In genomic region chr7:144074374-144074773, GRCh38 we compare ENCODE assay signal across 30 cellular contexts. TPM values are rescaled to one million over a fixed set of nuclear protein-coding genes. Genes with fewer than 3 reads are reported as not detected.
"Had no signal": no experiment of that assay in that cellular context is flagged by ENCODE, and none has a peak within 500 bp of the region (broad histone marks: within the 10 kb centered on the region; RNA-seq: fewer than 3 reads in every experiment).

No MANE protein-coding gene starts in this region.

- H3K4me2 ChIP-seq: smooth muscle cell had no signal

- H3K4me3 ChIP-seq: ascending aorta, left lung, lung, sigmoid colon, smooth muscle cell, testis, vagina had no signal

- H3K27ac ChIP-seq: ascending aorta, brain microvascular endothelial cell, left lung, sigmoid colon, testis, vagina had no signal

- H3K9me3 ChIP-seq: ascending aorta, left lung, sigmoid colon, testis, vagina had no signal

- H3K4me1 ChIP-seq: ascending aorta, left lung, sigmoid colon, testis, vagina had no signal

- H3K27me3 ChIP-seq: ascending aorta, brain microvascular endothelial cell, left lung, sigmoid colon, testis, vagina had no signal

- DNase-seq: activated CD4-positive, alpha-beta T cell treated with anti-CD3 and anti-CD28 coated beads for 1 hour; activated CD4-positive, alpha-beta T cell treated with anti-CD3 and anti-CD28 coated beads, Interleukin-2, amount 50 U/mL, for 1 hour; activated CD8-positive, alpha-beta T cell treated with anti-CD3 and anti-CD28 coated beads, Interleukin-2, amount 10 ng/mL, durations not matched to agents 7 days and 5 days; activated gamma-delta T cell treated with Interleukin-2 at 50 U/mL for 16 hours; activated T-cell treated with anti-CD3 and anti-CD28 coated beads, Interleukin-2, amount 50 U/mL, for 1 hour; brain microvascular endothelial cell; caudate nucleus; effector memory CD4-positive, alpha-beta T cell; hippocampal formation; kidney glomerular epithelial cell; left lung; naive B cell; posterior cingulate gyrus; sigmoid colon; stimulated activated CD4-positive, alpha-beta T cell treated with anti-CD3 and anti-CD28 coated beads, Interleukin-15, amount 100 ng/mL, for 24 hours; stimulated activated naive B cell treated with anti-CD40 and anti-IgM and Interleukin-4, amounts not matched to agents 10 μg/mL and 1 μg/mL and 100 μg/mL, for 72 hours; testis had no signal

- H3K36me3 ChIP-seq: ascending aorta, brain microvascular endothelial cell, left lung, sigmoid colon, vagina had no signal

- ATAC-seq: activated CD8-positive, alpha-beta T cell treated with anti-CD3 and anti-CD28 coated beads, Interleukin-2, amount 10 ng/mL, durations not matched to agents 7 days and 5 days; esophagus mucosa; left lung; stimulated activated naive B cell treated with anti-CD40 and anti-IgM and Interleukin-4, amounts not matched to agents 10 μg/mL and 1 μg/mL and 100 μg/mL, for 72 hours had no signal

- FAIRE-seq: endothelial cell of umbilical vein, frontal cortex had no signal

RNA-seq across cellular contexts. Expression of gene OR2A25, which starts 4.8 kb away (rescaled TPM):
- total RNA-seq: activated CD8-positive, alpha-beta T cell treated with anti-CD3 and anti-CD28 coated beads, Interleukin-2, amount 10 ng/mL, durations not matched to agents 7 days and 5 days; ascending aorta; dermis microvascular lymphatic vessel endothelial cell; endothelial cell of umbilical vein; esophagus mucosa; frontal cortex; left lung; lung; mesenteric fat pad; mucosa of gallbladder; omental fat pad; renal cortical epithelial cell; sigmoid colon; smooth muscle cell; vagina had no signal
- polyA plus RNA-seq: endothelial cell of umbilical vein, lung, neural cell, sigmoid colon, smooth muscle cell had no signal

RNA-seq across cellular contexts. Expression of gene OR2A12, which starts 11.7 kb away (rescaled TPM):
- total RNA-seq: activated CD8-positive, alpha-beta T cell treated with anti-CD3 and anti-CD28 coated beads, Interleukin-2, amount 10 ng/mL, durations not matched to agents 7 days and 5 days; ascending aorta; dermis microvascular lymphatic vessel endothelial cell; endothelial cell of umbilical vein; esophagus mucosa; frontal cortex; left lung; mesenteric fat pad; mucosa of gallbladder; omental fat pad; renal cortical epithelial cell; sigmoid colon; smooth muscle cell; vagina had no signal
- polyA plus RNA-seq: endothelial cell of umbilical vein, lung, neural cell, sigmoid colon, smooth muscle cell had no signal

RNA-seq across cellular contexts. Expression of gene OR2A5, which starts 25.6 kb away (rescaled TPM):
- total RNA-seq: activated CD8-positive, alpha-beta T cell treated with anti-CD3 and anti-CD28 coated beads, Interleukin-2, amount 10 ng/mL, durations not matched to agents 7 days and 5 days; ascending aorta; dermis microvascular lymphatic vessel endothelial cell; endothelial cell of umbilical vein; esophagus mucosa; frontal cortex; left lung; lung; mesenteric fat pad; mucosa of gallbladder; omental fat pad; renal cortical epithelial cell; sigmoid colon; smooth muscle cell; vagina had no signal
- polyA plus RNA-seq: endothelial cell of umbilical vein, lung, neural cell, sigmoid colon, smooth muscle cell had no signal

RNA-seq across cellular contexts. Expression of gene OR2A2, which starts 35.0 kb away (rescaled TPM):
- total RNA-seq: activated CD8-positive, alpha-beta T cell treated with anti-CD3 and anti-CD28 coated beads, Interleukin-2, amount 10 ng/mL, durations not matched to agents 7 days and 5 days; ascending aorta; dermis microvascular lymphatic vessel endothelial cell; endothelial cell of umbilical vein; esophagus mucosa; frontal cortex; left lung; lung; mesenteric fat pad; mucosa of gallbladder; omental fat pad; renal cortical epithelial cell; sigmoid colon; smooth muscle cell; testis; vagina had no signal
- polyA plus RNA-seq: endothelial cell of umbilical vein, lung, neural cell, sigmoid colon, smooth muscle cell had no signal

RNA-seq across cellular contexts. Expression of gene OR2A14, which starts 48.6 kb away (rescaled TPM):
- total RNA-seq: activated CD8-positive, alpha-beta T cell treated with anti-CD3 and anti-CD28 coated beads, Interleukin-2, amount 10 ng/mL, durations not matched to agents 7 days and 5 days; ascending aorta; dermis microvascular lymphatic vessel endothelial cell; endothelial cell of umbilical vein; esophagus mucosa; frontal cortex; left lung; lung; mesenteric fat pad; mucosa of gallbladder; omental fat pad; renal cortical epithelial cell; sigmoid colon; smooth muscle cell; testis; vagina had no signal
- polyA plus RNA-seq: endothelial cell of umbilical vein, lung, neural cell, sigmoid colon, smooth muscle cell had no signal
